ENCODE assay signal across 8 cellular contexts in genomic region chr14:63641473-63642228, GRCh38. TPM values are rescaled to one million over a fixed set of nuclear protein-coding genes. Genes with fewer than 3 reads are reported as not detected.
DNase-seq lines count a peak whose midpoint lies in the region; ATAC-seq and TF ChIP-seq lines count a peak whose summit lies in the region.

WDR89 (minus strand) TSS chr14:63641871; CDS start chr14:63599942, 41,929 bp downstream.

- H4K20me1 ChIP-seq in PC-9 (ENCODE audit: insufficient read depth), result no peaks in the 10 kb centered on the region

- no peaks in the 10 kb centered on the region; the same call in 1 of the 2 replicates for H3K36me3 ChIP-seq in PC-9 (ENCODE audit: low read depth)

- H3K9me3 ChIP-seq in PC-9 (ENCODE audit: insufficient read depth, low read depth), result peaks cover 5% of the 10 kb centered on the region; the same call in 1 of the 2 replicates

- peaks cover 61% of the 10 kb centered on the region for H3K79me2 ChIP-seq in PC-9 (ENCODE audit: low read depth)

- H3K4me1 ChIP-seq in PC-9 (replicated peaks; ENCODE audit: insufficient read depth), result peaks cover 30% of the 10 kb centered on the region

- no peaks in the 10 kb centered on the region for H3K27me3 ChIP-seq in PC-9 (ENCODE audit: insufficient read depth, low read depth)

- H3K4me2 ChIP-seq in PC-9, result peak within 1 kb of the TSS; percentile 93

- peak within 1 kb of the TSS; percentile 69 for H3K4me3 ChIP-seq in PC-9
- peak within 1 kb of the TSS; percentile 60 for H3K4me3 ChIP-seq in epithelial cell of proximal tubule (ENCODE audit: low read depth, low read length)

- peaks cover 15% of the 10 kb centered on the region; the same call in 1 of the 2 replicates for H3F3A ChIP-seq in PC-9 (ENCODE audit: insufficient read depth, low read depth)

- no TSS peak for BruUV-seq in PC-9 (replicated peaks; lab: Mats Ljungman, UMichigan)

- ATAC-seq in GM21717 (IDR thresholded peaks at IDR 0.05; ENCODE audit: unreplicated experiment), result peak; percentile 90

- TF ChIP-seq CTCF in PC-9 (conservative IDR thresholded peaks at IDR 0.05) (peak; percentile 91), epithelial cell of proximal tubule (conservative IDR thresholded peaks at IDR 0.05; ENCODE audit: low read depth, low read length) (peak; percentile 74)

- no peaks in the 10 kb centered on the region for H3K9me2 ChIP-seq in PC-9 (ENCODE audit: insufficient read depth)

- DNase-seq in DMS79 (lab: John Stamatoyannopoulos, UW) (peak; percentile 100), KBM-7 (peak; percentile 100), PC-9 (peak; percentile 99), epithelial cell of proximal tubule (ENCODE audit: low read depth) (peak; percentile 96), mucosa of gallbladder (ENCODE audit: low spot score) (peak; percentile 99)
- peak; percentile 91 for DNase-seq in activated T-cell treated with anti-CD3 and anti-CD28 coated beads, Interleukin-2, amount 50 U/mL, for 1 hour
- peak; percentile 93 to 94 for DNase-seq in stimulated activated CD8-positive, alpha-beta memory T cell treated with anti-CD3 and anti-CD28 coated beads, Interleukin-4, amount 100 ng/mL, for 4 hours (ENCODE audit: low read depth in 2 of 2, low spot score in 1 of 2)

- CTCF ChIA-PET in PC-9 (lab: Charles Lee), result interaction anchor here (0.5 to 0.7 kb wide), 4 partner anchors 23 to 1284 kb away, joined by 3 to 8 read pairs (median 5); no protein-coding TSS in a partner anchor

- POLR2A ChIA-PET in PC-9 (lab: Charles Lee; ENCODE audit: unreplicated experiment), result interaction anchor here (0.5 to 1.5 kb wide), 15 partner anchors 19 to 365 kb away, joined by 3 to 43 read pairs (median 3); partner anchors contain the start of gene PPP2R5E

- intact Hi-C loops in PC-9 (cut with micrococcal nuclease; ENCODE audit: unreplicated experiment), result loop anchor here (1.0 to 10.0 kb wide), 7 partner anchors 23 to 253 kb away; partner anchors contain the start of genes PPP2R5E, SGPP1 and SYNE2

- in situ Hi-C loops in KBM-7 (cut with MboI; ENCODE audit: low pct_unique_long_range_greater_than_20kb, low sequenced_read_pairs), result no loop called here

- peak within 1 kb of the TSS; percentile 83 for H2AFZ ChIP-seq in PC-9

- peak within 1 kb of the TSS; percentile 90 for H3K27ac ChIP-seq in PC-9

RNA-seq across cellular contexts. Expression of gene WDR89, which starts in this region (rescaled TPM):
- total RNA-seq in PC-9 (2021), result 18.2 and 18.6 TPM in 2 replicates
- total RNA-seq in epithelial cell of proximal tubule, result 7.7 and 8.9 TPM in 2 replicates
- 13.9 TPM for total RNA-seq in mucosa of gallbladder

Comparison
In these comparisons a context has a peak if more than half of its experiments do, and no peak if none do; other contexts are left out.
1. Peak in every context shown above with its lines: DNase-seq, ATAC-seq, H3K4me3 ChIP-seq and H3K27ac ChIP-seq.